26 cellular contexts compared by ENCODE assay signal in genomic region chr6:148183776-148184175, GRCh38.
"Had no signal": no experiment of that assay in that cellular context is flagged by ENCODE, and none has a peak within 500 bp of the region (broad histone marks: within the 10 kb centered on the region; RNA-seq: fewer than 3 reads in every experiment).

No MANE protein-coding gene starts in this region.

- DNase-seq: naive B cell; naive thymus-derived CD8-positive, alpha-beta T cell; nephron progenitor cell; nucleus accumbens; ovary; posterior cingulate gyrus; psoas muscle; right cardiac atrium; small intestine; stimulated activated CD4-positive, alpha-beta T cell treated with anti-CD3 and anti-CD28 coated beads, Interleukin-15, amount 100 ng/mL, for 24 hours; stimulated activated CD4-positive, alpha-beta T cell treated with anti-CD3 and anti-CD28 coated beads, Interleukin-2, amount 100 ng/mL, for 24 hours; stimulated activated CD4-positive, alpha-beta T cell treated with anti-CD3 and anti-CD28 coated beads, Interleukin-2, amount 100 ng/mL, for 48 hours; stimulated activated CD4-positive, alpha-beta T cell treated with anti-CD3 and anti-CD28 coated beads, Interleukin-4, amount 100 ng/mL, for 24 hours; stimulated activated naive B cell treated with anti-CD40 and anti-IgM and Interleukin-4, amounts not matched to agents 10 μg/mL and 1 μg/mL and 100 μg/mL, for 72 hours; stimulated activated naive CD4-positive, alpha-beta T cell treated with Interleukin-2 at 50 U/mL for 16 hours; stomach; thyroid gland; upper lobe of right lung; uterus had no signal

- H3K4me1 ChIP-seq: parathyroid adenoma, psoas muscle, upper lobe of right lung, uterus had no signal

- H3K27me3 ChIP-seq: ovary, stomach, thyroid gland, tibial nerve, upper lobe of right lung, uterus had no signal

- H3K79me2 ChIP-seq: parathyroid adenoma had no signal

- H2AFZ ChIP-seq: parathyroid adenoma had no signal

- H3K27ac ChIP-seq: neutrophil, ovary, parathyroid adenoma, psoas muscle, stomach, thoracic aorta, thyroid gland, tibial nerve, upper lobe of right lung, uterus had no signal

- H3K36me3 ChIP-seq: neutrophil, ovary, stomach, thoracic aorta, thyroid gland, tibial nerve, upper lobe of right lung, uterus had no signal

- H3K4me3 ChIP-seq: ovary, psoas muscle, stomach, thoracic aorta, thyroid gland, tibial nerve, upper lobe of right lung, uterus had no signal

- ATAC-seq: naive thymus-derived CD8-positive, alpha-beta T cell; natural killer cell treated with Interleukin-12 subunit alpha and Interleukin-12 subunit beta and Interleukin-15 and Interleukin-18, amount 100 ng/mL, for 72 hours; psoas muscle; right cardiac atrium; sciatic nerve; stimulated activated effector memory CD8-positive, alpha-beta T cell treated with anti-CD3 and anti-CD28 coated beads, Interleukin-12 subunit alpha, Interleukin-12 subunit beta, amount 100 ng/mL, for 72 hours; stimulated activated naive B cell treated with anti-CD40 and anti-IgM and Interleukin-4, amounts not matched to agents 10 μg/mL and 1 μg/mL and 100 μg/mL, for 72 hours; upper lobe of right lung had no signal

- H3K9me3 ChIP-seq: neutrophil, ovary, psoas muscle, stomach, thoracic aorta, thyroid gland, tibial nerve, upper lobe of right lung, uterus had no signal
